28 cellular contexts compared by ENCODE assay signal in the genomic region with DNA sequence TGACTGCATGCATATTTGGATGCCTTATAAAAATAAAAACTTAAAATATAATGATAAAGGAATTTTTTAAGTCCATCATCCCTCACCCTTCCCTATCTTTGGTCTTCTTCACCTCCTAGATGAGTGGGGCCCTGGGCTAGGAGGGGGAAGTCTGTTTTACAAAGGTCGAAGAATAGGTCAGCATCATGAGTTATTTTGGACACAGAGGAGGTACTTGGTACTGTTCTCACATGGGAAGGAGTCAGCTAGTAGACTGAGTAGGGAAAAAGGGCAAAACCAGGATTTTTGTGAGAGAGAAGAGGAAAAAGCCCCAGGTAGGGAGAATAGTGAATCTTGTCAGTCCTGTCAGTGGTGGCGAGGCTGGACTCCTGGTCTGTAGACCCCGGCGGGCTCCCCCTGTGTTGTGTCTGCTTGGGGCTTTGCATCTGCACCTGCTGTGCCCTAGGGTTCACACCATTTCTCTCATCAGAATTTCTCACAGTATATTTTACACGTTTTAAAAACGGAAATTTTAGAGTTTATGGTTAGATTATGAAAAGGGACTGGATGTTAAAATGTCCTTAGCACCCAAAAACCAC. TPM values are rescaled to one million over a fixed set of nuclear protein-coding genes. Genes with fewer than 3 reads are reported as not detected.
DNase-seq lines count a peak whose midpoint lies in the region; ATAC-seq and TF ChIP-seq lines count a peak whose summit lies in the region.
"Had no signal": no experiment of that assay in that cellular context is flagged by ENCODE, and none has a peak within 500 bp of the region (broad histone marks: within the 10 kb centered on the region; RNA-seq: fewer than 3 reads in every experiment).

No MANE protein-coding gene starts in this region.

- intact Hi-C loops in esophagus squamous epithelium (cut with DNase I) (no loop called here), vagina (cut with DNase I) (no loop called here)

- TF ChIP-seq POLR2A in esophagus squamous epithelium (IDR thresholded peaks at IDR 0.05) (no peak), vagina (IDR thresholded peaks at IDR 0.05) (no peak)

- no peak for DNase-seq in stimulated activated naive CD8-positive, alpha-beta T cell treated with anti-CD3 and anti-CD28 coated beads, Interleukin-15, Interleukin-2, amounts not matched to agents 100 U/mL and 50 U/mL, for 24 hours
- DNase-seq in NAMALWA (ENCODE audit: low spot score) (peak; percentile 84), immature natural killer cell (no peak), esophagus squamous epithelium (lab: John Stamatoyannopoulos, UW) (no peak), HPDE6-E6E7 (ENCODE audit: extremely low spot score) (no peak), vagina (ENCODE audit: extremely low spot score in 2 of 2) (no peak)
- DNase-seq: activated naive CD4-positive, alpha-beta T cell; activated T-cell treated with anti-CD3 and anti-CD28 coated beads, Interleukin-2, amount 50 U/mL, for 24 hours; AML-193; anterior cingulate cortex; DMS79; midbrain; NCI-H187; NCI-H2171 treated with DMSO at 0.1 percent for 48 hours; NCI-H524 treated with DMSO at 0.1 percent for 48 hours; right lobe of liver; stomach had no signal

- no peak for TF ChIP-seq CTCF in esophagus squamous epithelium (IDR thresholded peaks at IDR 0.05)
- no peak for TF ChIP-seq CTCF in vagina (IDR thresholded peaks at IDR 0.05)

- no peak overlapping the region for H3K4me3 Mint-ChIP-seq in stimulated activated naive CD8-positive, alpha-beta T cell treated with anti-CD3 and anti-CD28 coated beads, Interleukin-15, Interleukin-2, amounts not matched to agents 100 ng/mL and 50 ng/mL, for 24 hours
- peak overlapping the region in 4 of 5 donors; percentile 18 to 74 (median 54) for H3K4me3 Mint-ChIP-seq in immature natural killer cell
- H3K4me3 Mint-ChIP-seq: activated T-cell treated with anti-CD3 and anti-CD28 coated beads, Interleukin-2, amount 50 U/mL, for 24 hours; T-helper 1 cell treated with Interleukin-12 subunit alpha and Interleukin-12 subunit beta and Interleukin-4 antibody, amounts not matched to agents 30 μg/mL and 1 μg/mL, for 36 hours had no signal

- H3K4me3 ChIP-seq in esophagus squamous epithelium, result no peak overlapping the region
- no peak overlapping the region for H3K4me3 ChIP-seq in vagina
- H3K4me3 ChIP-seq: right lobe of liver had no signal

- no peaks in the 10 kb centered on the region for H3K27me3 Mint-ChIP-seq in stimulated activated naive CD8-positive, alpha-beta T cell treated with anti-CD3 and anti-CD28 coated beads, Interleukin-15, Interleukin-2, amounts not matched to agents 100 ng/mL and 50 ng/mL, for 24 hours
- peaks cover 2 to 5% (median 4%) of the 10 kb centered on the region in 3 donors for H3K27me3 Mint-ChIP-seq in immature natural killer cell (ENCODE audit: low read depth in 3 of 3)
- H3K27me3 Mint-ChIP-seq: activated T-cell treated with anti-CD3 and anti-CD28 coated beads, Interleukin-2, amount 50 U/mL, for 24 hours had no signal

- no peaks in the 10 kb centered on the region for H3K9me3 ChIP-seq in esophagus squamous epithelium
- H3K9me3 ChIP-seq in vagina, result no peaks in the 10 kb centered on the region
- H3K9me3 ChIP-seq: stomach, tibial nerve had no signal

- WGBS in esophagus squamous epithelium, 2 donors, result 85 to 88% methylated on average over 6 of the region's 6 CpGs

- no peaks in the 10 kb centered on the region for H3K4me1 ChIP-seq in esophagus squamous epithelium
- no peaks in the 10 kb centered on the region for H3K4me1 ChIP-seq in vagina

- no peaks in the 10 kb centered on the region for H3K27me3 ChIP-seq in esophagus squamous epithelium
- H3K27me3 ChIP-seq in vagina, result no peaks in the 10 kb centered on the region
- H3K27me3 ChIP-seq: right lobe of liver, stomach, tibial nerve had no signal

- no peak for ATAC-seq in stimulated activated naive CD8-positive, alpha-beta T cell treated with anti-CD3 and anti-CD28 coated beads, Interleukin-15, Interleukin-2, amounts not matched to agents 100 U/mL and 50 U/mL, for 24 hours
- ATAC-seq in HG02852 (IDR thresholded peaks at IDR 0.05; ENCODE audit: unreplicated experiment), result no peak

- H3K27ac ChIP-seq in esophagus squamous epithelium (no peak overlapping the region), vagina (no peak overlapping the region)
- H3K27ac ChIP-seq: KMS-11, right lobe of liver, stomach had no signal

- H3K27ac Mint-ChIP-seq in stimulated activated naive CD8-positive, alpha-beta T cell treated with anti-CD3 and anti-CD28 coated beads, Interleukin-15, Interleukin-2, amounts not matched to agents 100 ng/mL and 50 ng/mL, for 24 hours, result peak overlapping the region; percentile 49
- H3K27ac Mint-ChIP-seq in immature natural killer cell, result peak overlapping the region in 2 of 6 donors; percentile 28 to 38
- H3K27ac Mint-ChIP-seq: activated T-cell treated with anti-CD3 and anti-CD28 coated beads, Interleukin-2, amount 50 U/mL, for 24 hours had no signal

- peaks cover 0 to 54% (median 0%) of the 10 kb centered on the region in 3 donors for H3K36me3 ChIP-seq in esophagus squamous epithelium
- H3K36me3 ChIP-seq in vagina, result no peaks in the 10 kb centered on the region
- H3K36me3 ChIP-seq: right lobe of liver, tibial nerve had no signal

- H3K4me1 Mint-ChIP-seq in stimulated activated naive CD8-positive, alpha-beta T cell treated with anti-CD3 and anti-CD28 coated beads, Interleukin-15, Interleukin-2, amounts not matched to agents 100 ng/mL and 50 ng/mL, for 24 hours (ENCODE audit: low read depth), result peaks cover 77% of the 10 kb centered on the region
- peaks cover 22 to 29% of the 10 kb centered on the region in 2 donors for H3K4me1 Mint-ChIP-seq in immature natural killer cell

- H3K36me3 Mint-ChIP-seq in stimulated activated naive CD8-positive, alpha-beta T cell treated with anti-CD3 and anti-CD28 coated beads, Interleukin-15, Interleukin-2, amounts not matched to agents 100 ng/mL and 50 ng/mL, for 24 hours (ENCODE audit: low read depth), result peaks cover 6% of the 10 kb centered on the region
- H3K36me3 Mint-ChIP-seq in immature natural killer cell, result no peaks in the 10 kb centered on the region

- no peaks in the 10 kb centered on the region for H3K9me3 Mint-ChIP-seq in stimulated activated naive CD8-positive, alpha-beta T cell treated with anti-CD3 and anti-CD28 coated beads, Interleukin-15, Interleukin-2, amounts not matched to agents 100 ng/mL and 50 ng/mL, for 24 hours
- H3K9me3 Mint-ChIP-seq in immature natural killer cell, result no peaks in the 10 kb centered on the region
- H3K9me3 Mint-ChIP-seq: activated T-cell treated with anti-CD3 and anti-CD28 coated beads, Interleukin-2, amount 50 U/mL, for 24 hours; T-helper 1 cell treated with Interleukin-12 subunit alpha and Interleukin-12 subunit beta and Interleukin-4 antibody, amounts not matched to agents 30 μg/mL and 1 μg/mL, for 36 hours had no signal

RNA-seq across cellular contexts. Expression of gene GCSAM, which starts 17.2 kb away (rescaled TPM):
- polyA plus RNA-seq in immature natural killer cell, result 1 to 10 TPM in 2 of 3 donors, under 1 TPM in 1; 0.64 to 3.6 (median 1.5) TPM
- total RNA-seq in esophagus squamous epithelium (1 to 10 TPM in 2 of 4 donors, under 1 TPM in 2; 0.26 to 3.0 (median 0.85) TPM), vagina (1.5 TPM)
- total RNA-seq: cardiac septum, dermis blood vessel endothelial cell, glomerular endothelial cell, H1, SK-MEL-5 had no signal
- polyA plus RNA-seq: H1, neural cell had no signal

RNA-seq across cellular contexts. Expression of gene C3orf52, which starts 29.7 kb away (rescaled TPM):
- under 1 TPM in 1 of 3 donors, not detected in 2; 0.29 TPM for polyA plus RNA-seq in immature natural killer cell
- total RNA-seq in esophagus squamous epithelium (10 to 100 TPM in 1 of 4 donors, 1 to 10 TPM in 3; 5.7 to 12.7 (median 9.5) TPM), vagina (8.1 TPM)
